ENCODE assay signal across 21 cellular contexts in the genomic region with DNA sequence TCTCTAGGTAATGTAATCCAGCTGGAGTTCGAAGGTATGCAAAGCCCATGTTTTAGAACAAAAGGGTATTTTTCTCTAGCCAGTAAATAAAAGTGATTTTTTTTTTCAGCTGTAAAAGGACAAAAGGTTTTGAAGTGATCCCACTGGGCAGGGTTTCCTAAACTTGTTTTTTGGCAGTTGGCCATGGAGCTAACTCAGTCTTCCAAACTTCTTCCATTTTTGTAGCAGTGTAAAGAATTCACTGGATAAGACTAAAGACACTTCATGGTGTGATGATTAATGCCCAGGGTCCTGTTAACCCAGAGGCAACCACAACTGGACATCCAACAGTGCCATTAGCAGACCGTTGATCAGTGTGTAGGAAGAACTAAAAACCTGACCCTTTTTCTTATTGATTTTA.
DNase-seq lines count a peak whose midpoint lies in the region; ATAC-seq and TF ChIP-seq lines count a peak whose summit lies in the region.
"Had no signal": no experiment of that assay in that cellular context is flagged by ENCODE, and none has a peak within 500 bp of the region (broad histone marks: within the 10 kb centered on the region; RNA-seq: fewer than 3 reads in every experiment).

No MANE protein-coding gene starts in this region.

- intact Hi-C loops in heart right ventricle (cut with DNase I) (loop anchor here in 2 of 10 donors (2.0 to 5.0 kb wide), 2 partner anchors 16 to 55 kb away; no protein-coding TSS in a partner anchor), left ventricle myocardium superior (cut with micrococcal nuclease) (no loop called here)

- H3K4me3 ChIP-seq in heart right ventricle = no peak overlapping the region
- H3K4me3 ChIP-seq in right atrium auricular region = no peak overlapping the region
- no peak overlapping the region for H3K4me3 ChIP-seq in rectal smooth muscle tissue (ENCODE audit: low read length)
- H3K4me3 ChIP-seq: A549, GM12878, GM23338, HAP-1, K562, MG63 had no signal

- H3K4me1 ChIP-seq in heart right ventricle (peaks cover 5 to 51% (median 23%) of the 10 kb centered on the region in 9 donors), right atrium auricular region (peaks cover 0 to 37% of the 10 kb centered on the region in 2 donors), rectal smooth muscle tissue (ENCODE audit: control insufficient read depth, insufficient read depth, low read length) (peaks cover 26% of the 10 kb centered on the region)
- H3K4me1 ChIP-seq: A549 had no signal

- TF ChIP-seq CTCF in heart right ventricle (IDR thresholded peaks at IDR 0.05) (no peak), right atrium auricular region (IDR thresholded peaks at IDR 0.05) (no peak)

- ATAC-seq in heart right ventricle (peak in 7 of 8 donors; percentile 53 to 71 (median 66)), left ventricle myocardium superior (peak; percentile 65), GM18858 (IDR thresholded peaks at IDR 0.05; ENCODE audit: unreplicated experiment) (no peak)
- ATAC-seq: A549, GM12878, GM23338, K562 had no signal

- peak in 1 of 2 donors; percentile 51 for DNase-seq in heart right ventricle
- DNase-seq in right atrium auricular region (ENCODE audit: low spot score) = no peak
- no peak for DNase-seq in left ventricle myocardium superior
- no peak for DNase-seq in NCI-H748 treated with DMSO at 0.1 percent for 48 hours (lab: John Stamatoyannopoulos, UW)
- DNase-seq in NCI-H82 treated with DMSO at 0.1 percent for 48 hours (lab: John Stamatoyannopoulos, UW; ENCODE audit: unreplicated experiment) = no peak
- DNase-seq: DND-41; MG63; NCI-H1417; NCI-H1694 treated with DMSO at 0.1 percent for 48 hours; NCI-H2081 treated with DMSO at 0.1 percent for 48 hours; NCI-H2227 treated with DMSO at 0.1 percent for 48 hours; NCI-H510A; NK-92 treated with Interleukin-12 subunit alpha and Interleukin-12 subunit beta, amount 100 ng/mL, for 24 hours had no signal

- no peaks in the 10 kb centered on the region for H3K9me3 ChIP-seq in heart right ventricle
- no peaks in the 10 kb centered on the region for H3K9me3 ChIP-seq in right atrium auricular region
- H3K9me3 ChIP-seq: A549, HAP-1, MG63 had no signal

- H3K27me3 ChIP-seq in heart right ventricle (no peaks in the 10 kb centered on the region), right atrium auricular region (no peaks in the 10 kb centered on the region), rectal smooth muscle tissue (ENCODE audit: control insufficient read depth, insufficient read depth, low read length) (no peaks in the 10 kb centered on the region)
- H3K27me3 ChIP-seq: MG63 had no signal

- peaks cover 0 to 26% (median 5%) of the 10 kb centered on the region in 9 donors for H3K36me3 ChIP-seq in heart right ventricle
- peaks cover 11% of the 10 kb centered on the region for H3K36me3 ChIP-seq in right atrium auricular region
- no peaks in the 10 kb centered on the region for H3K36me3 ChIP-seq in rectal smooth muscle tissue (ENCODE audit: control insufficient read depth, insufficient read depth, low read length)
- H3K36me3 ChIP-seq: HAP-1, MG63 had no signal

- H3K27ac ChIP-seq in heart right ventricle (peak overlapping the region in 6 of 10 donors; percentile 9 to 70 (median 36)), right atrium auricular region (peak overlapping the region in 1 of 2 donors; percentile 65), rectal smooth muscle tissue (ENCODE audit: low read depth, low read length) (peak overlapping the region; percentile 53)
- H3K27ac ChIP-seq: A549, RWPE1 had no signal

- H3K9ac ChIP-seq in rectal smooth muscle tissue (ENCODE audit: low read length) = no peak overlapping the region

- 48 to 53% methylated on average over 2 of the region's 2 CpGs for WGBS in heart right ventricle, 2 donors
